ENCODE assay signal across 8 cellular contexts in the genomic region with DNA sequence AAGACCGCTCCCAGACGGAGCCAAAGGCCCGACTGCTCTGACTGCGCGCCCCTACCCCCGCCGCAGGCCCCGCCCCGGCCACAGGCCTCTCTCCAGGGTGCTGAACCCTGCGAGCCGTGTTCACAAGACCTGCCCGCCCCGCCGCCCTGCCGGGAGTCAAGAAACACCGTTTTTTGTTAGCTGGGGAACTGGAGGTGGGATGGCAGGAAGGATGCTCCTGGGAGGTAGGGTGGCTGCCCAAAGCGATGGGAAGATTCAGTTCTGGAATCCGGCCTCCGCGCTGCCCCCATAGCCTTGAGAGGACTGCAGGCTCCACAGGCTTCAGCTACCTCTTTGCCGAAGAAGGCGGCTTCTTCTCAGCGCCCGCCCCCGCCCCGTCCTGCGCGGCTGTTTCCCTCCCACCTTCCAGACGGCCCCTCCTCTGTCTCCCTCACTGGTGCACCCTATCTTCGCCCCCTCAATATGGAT. TPM values are rescaled to one million over a fixed set of nuclear protein-coding genes. Genes with fewer than 3 reads are reported as not detected.
DNase-seq lines count a peak whose midpoint lies in the region; TF ChIP-seq lines count a peak whose summit lies in the region.

No MANE protein-coding gene starts in this region.

- H2BK5ac ChIP-seq in trophoblast cell (ENCODE audit: low read depth, low read length, poor library complexity) = no peak overlapping the region

- H3K14ac ChIP-seq in trophoblast cell (ENCODE audit: low read length) = no peak overlapping the region

- no peak overlapping the region for H4K91ac ChIP-seq in trophoblast cell (ENCODE audit: low read depth, low read length)

- H4K12ac ChIP-seq in trophoblast cell (ENCODE audit: low read depth, low read length) = no peak overlapping the region

- H3K9ac ChIP-seq in fibroblast of lung (ENCODE audit: insufficient read depth, low read length) = no peak overlapping the region
- no peak overlapping the region for H3K9ac ChIP-seq in trophoblast cell (ENCODE audit: low read length)

- DNase-seq in COLO829 (ENCODE audit: low spot score) = peak; percentile 65
- peak; percentile 28 for DNase-seq in M059J (ENCODE audit: low read depth)
- peak; percentile 21 for DNase-seq in activated CD8-positive, alpha-beta memory T cell treated with anti-CD3 and anti-CD28 coated beads, Interleukin-2, amount 50 U/mL, for 24 hours (ENCODE audit: extremely low read depth)
- peak; percentile 26 to 44 for DNase-seq in fibroblast of lung (ENCODE audit: low read depth in 2 of 2)
- peak; percentile 48 to 76 for DNase-seq in trophoblast cell
- no peak for DNase-seq in DMS153 (lab: John Stamatoyannopoulos, UW)
- no peak for DNase-seq in middle frontal gyrus (ENCODE audit: extremely low spot score, low spot score)
- no peak for DNase-seq in NCI-H345 (lab: John Stamatoyannopoulos, UW)

- H3K79me2 ChIP-seq in fibroblast of lung (ENCODE audit: control insufficient read depth, insufficient read depth, low read length) (no peaks in the 10 kb centered on the region), trophoblast cell (ENCODE audit: control insufficient read depth, insufficient read depth, low read length, poor library complexity) (no peaks in the 10 kb centered on the region)

- H2AFZ ChIP-seq in fibroblast of lung (ENCODE audit: low read length) (no peak overlapping the region), trophoblast cell (ENCODE audit: insufficient read depth, low read length, poor library complexity) (no peak overlapping the region)

- no peaks in the 10 kb centered on the region for H3K9me3 ChIP-seq in fibroblast of lung (ENCODE audit: control insufficient read depth, insufficient read depth, low read depth, low read length)
- peaks cover 7% of the 10 kb centered on the region for H3K9me3 ChIP-seq in trophoblast cell (ENCODE audit: insufficient read depth, low read depth, low read length)

- H3K23ac ChIP-seq in trophoblast cell (ENCODE audit: low read length) = no peak overlapping the region

- H3K4ac ChIP-seq in trophoblast cell (ENCODE audit: low read depth, low read length) = no peak overlapping the region

- H3K4me3 ChIP-seq in fibroblast of lung (replicated peaks in 1 of 4; ENCODE audit: control extremely low read depth in 1 of 4, insufficient read depth in 1 of 4, low read depth in 3 of 4, low read length in 4 of 4) = no peak overlapping the region
- no peak overlapping the region for H3K4me3 ChIP-seq in trophoblast cell (ENCODE audit: low read depth, low read length)

- no peak overlapping the region for H2AK5ac ChIP-seq in trophoblast cell (ENCODE audit: low read length)

- H3K79me1 ChIP-seq in trophoblast cell (ENCODE audit: low read length) = no peaks in the 10 kb centered on the region

- H4K20me1 ChIP-seq in fibroblast of lung (ENCODE audit: control insufficient read depth, extremely low read depth, insufficient read depth, low read length) = peaks cover 4% of the 10 kb centered on the region

- H3K4me2 ChIP-seq in fibroblast of lung (ENCODE audit: extremely low read depth, insufficient read depth, low read length) (no peak overlapping the region), trophoblast cell (ENCODE audit: low read length) (no peak overlapping the region)

- peaks cover 59% of the 10 kb centered on the region for H3K27me3 ChIP-seq in fibroblast of lung (ENCODE audit: control insufficient read depth, insufficient read depth, low read length)
- peaks cover 31% of the 10 kb centered on the region for H3K27me3 ChIP-seq in trophoblast cell (ENCODE audit: insufficient read depth, low read length)

- no peaks in the 10 kb centered on the region for H3K36me3 ChIP-seq in fibroblast of lung (ENCODE audit: control insufficient read depth, insufficient read depth, low read length)
- no peaks in the 10 kb centered on the region for H3K36me3 ChIP-seq in trophoblast cell (ENCODE audit: control insufficient read depth in 1 of 2, insufficient read depth in 2 of 2, low read length in 2 of 2)

- no peak overlapping the region for H3K18ac ChIP-seq in trophoblast cell (ENCODE audit: low read length)

- H2BK120ac ChIP-seq in trophoblast cell (ENCODE audit: insufficient read depth, low read length, poor library complexity) = no peak overlapping the region

- no CpG with 5 or more reads among the region's 30 CpGs for WGBS in trophoblast cell (ENCODE audit: extremely low coverage, insufficient coverage, insufficient read length)

- H3K4me1 ChIP-seq in fibroblast of lung (ENCODE audit: control insufficient read depth, extremely low read depth, insufficient read depth, low read length) (no peaks in the 10 kb centered on the region), trophoblast cell (ENCODE audit: control insufficient read depth in 1 of 2, insufficient read depth in 2 of 2, low read length in 2 of 2) (no peaks in the 10 kb centered on the region)

- no peak overlapping the region for H4K8ac ChIP-seq in trophoblast cell (ENCODE audit: low read depth, low read length)

- no peak for TF ChIP-seq CTCF in fibroblast of lung (conservative IDR thresholded peaks at IDR 0.05 in 1 of 2, IDR thresholded peaks at IDR 0.05 in 1 of 2; ENCODE audit: low read depth in 1 of 2, low read length in 2 of 2)

- no peak overlapping the region for H3K27ac ChIP-seq in fibroblast of lung (ENCODE audit: insufficient read depth, low read length)
- no peak overlapping the region for H3K27ac ChIP-seq in trophoblast cell (ENCODE audit: low read depth, low read length)

- H2BK12ac ChIP-seq in trophoblast cell (ENCODE audit: low read length) = no peak overlapping the region

RNA-seq across cellular contexts. Expression of gene PDE2A, which starts 2.7 kb away (rescaled TPM):
- 1.2 and 4.6 TPM in 2 replicates for total RNA-seq in M059J (2014; rRNA removed; shearing (Covaris generic))
- total RNA-seq in fibroblast of lung = 0.50 and 0.77 TPM in 2 replicates
- 0.08 and 2.6 TPM in 2 replicates for polyA plus RNA-seq in fibroblast of lung
- 0.16 and 3.0 TPM in 2 replicates for polyA plus RNA-seq in fibroblast of lung (2012)
- polyA minus RNA-seq in fibroblast of lung (ENCODE audit: low replicate concordance) = 28.7 TPM in 1 of 2 replicates, not detected in the other
- 1.8 and 2.1 TPM in 2 replicates for polyA plus RNA-seq in trophoblast cell (2013)

Comparison
In these comparisons a context has a peak if more than half of its experiments do, and no peak if none do; other contexts are left out.
1. DNase-seq: peak in COLO829 (single experiment), M059J (single experiment), activated CD8-positive, alpha-beta memory T cell treated with anti-CD3 and anti-CD28 coated beads, Interleukin-2, amount 50 U/mL, for 24 hours (single experiment), fibroblast of lung (2 of 2) and trophoblast cell (2 of 2); none in DMS153 (single experiment), middle frontal gyrus (single experiment) and NCI-H345 (single experiment).